ENCODE assay signal across 36 cellular contexts in genomic region chr14:33515899-33516298, GRCh38.
"Had no signal": no experiment of that assay in that cellular context is flagged by ENCODE, and none has a peak within 500 bp of the region (broad histone marks: within the 10 kb centered on the region; RNA-seq: fewer than 3 reads in every experiment).

No MANE protein-coding gene starts in this region.

- H3K4me3 ChIP-seq: ascending aorta, body of pancreas, breast epithelium had no signal

- FAIRE-seq: TTC549 had no signal

- H3K36me3 Mint-ChIP-seq: activated CD4-positive, alpha-beta memory T cell treated with anti-CD3 and anti-CD28 coated beads for 36 hours; activated naive CD4-positive, alpha-beta T cell treated with anti-CD3 and anti-CD28 coated beads, Interleukin-2, amount 10 ng/mL, durations not matched to agents 7 days and 5 days; activated naive CD4-positive, alpha-beta T cell treated with anti-CD3 and anti-CD28 coated beads, Interleukin-2, amount 50 U/mL, for 24 hours; activated naive CD8-positive, alpha-beta T cell; activated naive CD8-positive, alpha-beta T cell treated with anti-CD3 and anti-CD28 coated beads, Interleukin-2, amount 10 ng/mL, durations not matched to agents 7 days and 5 days had no signal

- H3K9me3 ChIP-seq: ascending aorta, body of pancreas, breast epithelium had no signal

- H3K4me1 ChIP-seq: ascending aorta, body of pancreas, breast epithelium had no signal

- H3K27me3 ChIP-seq: ascending aorta, body of pancreas, brain microvascular endothelial cell, breast epithelium had no signal

- H3K4me1 Mint-ChIP-seq: activated B cell treated with CpG ODN at 0.5 μM for 24 hours; activated CD4-positive, alpha-beta T cell treated with anti-CD3 and anti-CD28 coated beads, Interleukin-2, amount 10 ng/mL, durations not matched to agents 24 days and 14 days; activated naive CD4-positive, alpha-beta T cell treated with anti-CD3 and anti-CD28 coated beads, Interleukin-2, amount 10 ng/mL, durations not matched to agents 7 days and 5 days; activated naive CD4-positive, alpha-beta T cell treated with anti-CD3 and anti-CD28 coated beads, Interleukin-2, amount 50 U/mL, for 24 hours; activated naive CD8-positive, alpha-beta T cell treated with anti-CD3 and anti-CD28 coated beads, Interleukin-2, amount 10 ng/mL, durations not matched to agents 7 days and 5 days; activated naive CD8-positive, alpha-beta T cell treated with anti-CD3 and anti-CD28 coated beads, Interleukin-2, amount 50 U/mL, for 24 hours had no signal

- H3K4me3 Mint-ChIP-seq: activated B cell treated with CpG ODN at 0.5 μM for 24 hours; activated CD4-positive, alpha-beta memory T cell treated with anti-CD3 and anti-CD28 coated beads for 36 hours; activated CD4-positive, alpha-beta T cell treated with anti-CD3 and anti-CD28 coated beads, Interleukin-2, amount 10 ng/mL, durations not matched to agents 24 days and 14 days; activated CD8-positive, alpha-beta T cell treated with anti-CD3 and anti-CD28 coated beads for 36 hours; activated naive CD4-positive, alpha-beta T cell treated with anti-CD3 and anti-CD28 coated beads, Interleukin-2, amount 10 ng/mL, durations not matched to agents 7 days and 5 days; activated naive CD4-positive, alpha-beta T cell treated with anti-CD3 and anti-CD28 coated beads, Interleukin-2, amount 50 U/mL, for 24 hours; activated naive CD8-positive, alpha-beta T cell; activated naive CD8-positive, alpha-beta T cell treated with anti-CD3 and anti-CD28 coated beads, Interleukin-2, amount 10 ng/mL, durations not matched to agents 7 days and 5 days; activated naive CD8-positive, alpha-beta T cell treated with anti-CD3 and anti-CD28 coated beads, Interleukin-2, amount 50 U/mL, for 24 hours; activated T-cell treated with anti-CD3 and anti-CD28 coated beads, Interleukin-2, amount 50 U/mL, for 4 hours; activated T-cell treated with anti-CD3 and anti-CD28 coated beads, Interleukin-2, amount 50 U/mL, for 72 hours; T-helper 1 cell treated with Interleukin-12 subunit alpha and Interleukin-12 subunit beta and Interleukin-4 antibody, amounts not matched to agents 30 μg/mL and 1 μg/mL, for 36 hours; T-helper 2 cell treated with Interferon-gamma antibody and Interleukin-4, amounts not matched to agents 5 μg/mL and 100 μg/mL, for 36 hours had no signal

- H3K36me3 ChIP-seq: ascending aorta, brain microvascular endothelial cell, breast epithelium had no signal

- H3K9me3 Mint-ChIP-seq: activated B cell treated with CpG ODN at 0.5 μM for 24 hours; activated CD4-positive, alpha-beta memory T cell treated with anti-CD3 and anti-CD28 coated beads for 36 hours; activated CD4-positive, alpha-beta T cell treated with anti-CD3 and anti-CD28 coated beads, Interleukin-2, amount 10 ng/mL, durations not matched to agents 24 days and 14 days; activated CD8-positive, alpha-beta T cell treated with anti-CD3 and anti-CD28 coated beads for 36 hours; activated naive CD4-positive, alpha-beta T cell treated with anti-CD3 and anti-CD28 coated beads, Interleukin-2, amount 10 ng/mL, durations not matched to agents 7 days and 5 days; activated naive CD8-positive, alpha-beta T cell treated with anti-CD3 and anti-CD28 coated beads, Interleukin-2, amount 10 ng/mL, durations not matched to agents 7 days and 5 days; activated naive CD8-positive, alpha-beta T cell treated with anti-CD3 and anti-CD28 coated beads, Interleukin-2, amount 50 U/mL, for 24 hours; activated T-cell treated with anti-CD3 and anti-CD28 coated beads, Interleukin-2, amount 50 U/mL, for 4 hours; activated T-cell treated with anti-CD3 and anti-CD28 coated beads, Interleukin-2, amount 50 U/mL, for 72 hours; activated T-helper 2 cell treated with anti-CD3 and anti-CD28 coated beads, Interferon-gamma antibody, Interleukin-2, Interleukin-4, amounts not matched to agents 10 μg/mL and 5 μg/mL and 100 μg/mL, durations not matched to agents 14 hours and 24 hours and 36 hours; T-helper 1 cell treated with Interleukin-12 subunit alpha and Interleukin-12 subunit beta and Interleukin-4 antibody, amounts not matched to agents 30 μg/mL and 1 μg/mL, for 36 hours; T-helper 2 cell treated with Interferon-gamma antibody and Interleukin-4, amounts not matched to agents 5 μg/mL and 100 μg/mL, for 36 hours had no signal

- H3K27ac ChIP-seq: ascending aorta, body of pancreas, brain microvascular endothelial cell, breast epithelium, VCaP had no signal

- ATAC-seq: activated CD8-positive, alpha-beta T cell treated with anti-CD3 and anti-CD28 coated beads for 36 hours; activated naive CD8-positive, alpha-beta T cell treated with anti-CD3 and anti-CD28 coated beads, Interleukin-2, amount 50 U/mL, for 24 hours; activated T-cell treated with anti-CD3 and anti-CD28 coated beads, Interleukin-2, amount 50 U/mL, for 4 hours; activated T-cell treated with anti-CD3 and anti-CD28 coated beads, Interleukin-2, amount 50 U/mL, for 72 hours; body of pancreas had no signal

- H3K27me3 Mint-ChIP-seq: activated B cell treated with CpG ODN at 0.5 μM for 24 hours; activated CD4-positive, alpha-beta memory T cell treated with anti-CD3 and anti-CD28 coated beads for 36 hours; activated CD4-positive, alpha-beta T cell treated with anti-CD3 and anti-CD28 coated beads, Interleukin-2, amount 10 ng/mL, durations not matched to agents 24 days and 14 days; activated CD8-positive, alpha-beta T cell treated with anti-CD3 and anti-CD28 coated beads for 36 hours; activated naive CD4-positive, alpha-beta T cell treated with anti-CD3 and anti-CD28 coated beads, Interleukin-2, amount 10 ng/mL, durations not matched to agents 7 days and 5 days; activated naive CD4-positive, alpha-beta T cell treated with anti-CD3 and anti-CD28 coated beads, Interleukin-2, amount 50 U/mL, for 24 hours; activated naive CD8-positive, alpha-beta T cell treated with anti-CD3 and anti-CD28 coated beads, Interleukin-2, amount 10 ng/mL, durations not matched to agents 7 days and 5 days; activated naive CD8-positive, alpha-beta T cell treated with anti-CD3 and anti-CD28 coated beads, Interleukin-2, amount 50 U/mL, for 24 hours had no signal

- DNase-seq: activated B cell treated with CpG ODN at 0.5 μM for 24 hours; activated CD4-positive, alpha-beta memory T cell treated with anti-CD3 and anti-CD28 coated beads for 36 hours; activated CD4-positive, alpha-beta T cell treated with anti-CD3 and anti-CD28 coated beads for 4 hours; activated CD4-positive, alpha-beta T cell treated with anti-CD3 and anti-CD28 coated beads, Interleukin-2, amount 10 ng/mL, durations not matched to agents 24 days and 14 days; activated CD4-positive, alpha-beta T cell treated with anti-CD3 and anti-CD28 coated beads, Interleukin-2, amount 50 U/mL, for 1 hour; activated CD4-positive, alpha-beta T cell treated with anti-CD3 and anti-CD28 coated beads, Interleukin-2, amount 50 U/mL, for 4 hours; activated CD4-positive, CD25-positive, alpha-beta regulatory T cell treated with anti-CD3 and anti-CD28 coated beads, Interleukin-2, amount 50 U/mL, for 72 hours; activated CD8-positive, alpha-beta memory T cell treated with anti-CD3 and anti-CD28 coated beads, Interleukin-2, amount 50 U/mL, for 4 hours; activated CD8-positive, alpha-beta T cell treated with anti-CD3 and anti-CD28 coated beads for 36 hours; activated effector memory CD4-positive, alpha-beta T cell treated with Interleukin-2 at 50 U/mL for 16 hours; activated gamma-delta T cell; activated naive CD4-positive, alpha-beta T cell treated with anti-CD3 and anti-CD28 coated beads, Interleukin-2, amount 10 ng/mL, durations not matched to agents 7 days and 5 days; activated naive CD4-positive, alpha-beta T cell treated with Interleukin-2 at 50 U/mL for 16 hours; activated naive CD8-positive, alpha-beta T cell treated with anti-CD3 and anti-CD28 coated beads, Interleukin-2, amount 10 ng/mL, durations not matched to agents 7 days and 5 days; activated naive CD8-positive, alpha-beta T cell treated with anti-CD3 and anti-CD28 coated beads, Interleukin-2, amount 50 U/mL, for 24 hours; activated T-cell treated with anti-CD3 and anti-CD28 coated beads for 4 hours; activated T-cell treated with anti-CD3 and anti-CD28 coated beads, Interleukin-2, amount 50 U/mL, for 1 hour; activated T-cell treated with anti-CD3 and anti-CD28 coated beads, Interleukin-2, amount 50 U/mL, for 4 hours; activated T-cell treated with anti-CD3 and anti-CD28 coated beads, Interleukin-2, amount 50 U/mL, for 72 hours; amygdala; anterior cingulate cortex; body of pancreas; central memory CD4-positive, alpha-beta T cell; T-helper 1 cell; T-helper 2 cell; T-helper 9 cell had no signal

- H3K27ac Mint-ChIP-seq: activated B cell treated with CpG ODN at 0.5 μM for 24 hours; activated CD4-positive, alpha-beta memory T cell treated with anti-CD3 and anti-CD28 coated beads for 36 hours; activated CD4-positive, alpha-beta T cell treated with anti-CD3 and anti-CD28 coated beads, Interleukin-2, amount 10 ng/mL, durations not matched to agents 24 days and 14 days; activated CD8-positive, alpha-beta T cell treated with anti-CD3 and anti-CD28 coated beads for 36 hours; activated naive CD4-positive, alpha-beta T cell treated with anti-CD3 and anti-CD28 coated beads, Interleukin-2, amount 10 ng/mL, durations not matched to agents 7 days and 5 days; activated naive CD4-positive, alpha-beta T cell treated with anti-CD3 and anti-CD28 coated beads, Interleukin-2, amount 50 U/mL, for 24 hours; activated naive CD8-positive, alpha-beta T cell; activated naive CD8-positive, alpha-beta T cell treated with anti-CD3 and anti-CD28 coated beads, Interleukin-2, amount 10 ng/mL, durations not matched to agents 7 days and 5 days; activated naive CD8-positive, alpha-beta T cell treated with anti-CD3 and anti-CD28 coated beads, Interleukin-2, amount 50 U/mL, for 24 hours; activated T-cell treated with anti-CD3 and anti-CD28 coated beads, Interleukin-2, amount 50 U/mL, for 72 hours; activated T-helper 2 cell treated with anti-CD3 and anti-CD28 coated beads, Interferon-gamma antibody, Interleukin-2, Interleukin-4, amounts not matched to agents 10 μg/mL and 5 μg/mL and 100 μg/mL, durations not matched to agents 14 hours and 24 hours and 36 hours; T-helper 1 cell treated with Interleukin-12 subunit alpha and Interleukin-12 subunit beta and Interleukin-4 antibody, amounts not matched to agents 30 μg/mL and 1 μg/mL, for 36 hours; T-helper 2 cell treated with Interferon-gamma antibody and Interleukin-4, amounts not matched to agents 5 μg/mL and 100 μg/mL, for 36 hours had no signal
